Comparison of ENCODE assay signal across 25 cellular contexts in the genomic region with DNA sequence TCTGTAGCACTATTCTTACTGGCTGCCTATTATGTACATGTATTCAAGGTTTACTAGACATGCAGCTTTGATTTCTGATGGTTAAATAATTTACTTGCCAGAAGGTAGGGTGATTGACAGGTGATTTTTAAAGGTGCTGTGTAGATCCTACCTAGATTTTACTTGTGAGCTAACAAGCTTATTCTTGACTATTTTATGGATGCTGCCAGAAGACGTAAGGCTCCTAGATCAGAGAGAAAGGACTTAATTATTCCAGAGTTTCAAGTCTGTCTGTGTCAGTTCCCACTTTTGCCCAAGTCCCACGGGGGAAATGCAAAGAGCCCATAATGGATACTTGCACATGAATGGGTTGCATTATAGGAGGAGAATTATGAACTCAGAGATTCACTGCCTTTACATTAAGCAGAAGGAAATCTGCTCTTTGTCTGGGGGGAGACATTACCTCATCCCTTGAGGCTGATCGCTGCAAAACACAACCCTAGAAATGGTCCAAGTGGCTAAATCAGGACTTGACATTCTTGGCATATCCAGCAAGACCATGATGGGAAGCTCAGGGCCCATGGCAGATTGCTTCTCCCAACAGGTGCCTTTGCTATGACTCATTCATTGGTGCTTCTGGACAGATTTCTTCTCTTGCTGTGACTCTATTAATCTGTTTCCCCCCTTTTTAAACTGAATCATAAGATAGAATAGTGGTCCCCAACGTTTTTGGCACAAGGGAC. TPM values are rescaled to one million over a fixed set of nuclear protein-coding genes. Genes with fewer than 3 reads are reported as not detected.
"Had no signal": no experiment of that assay in that cellular context is flagged by ENCODE, and none has a peak within 500 bp of the region (broad histone marks: within the 10 kb centered on the region; RNA-seq: fewer than 3 reads in every experiment).

No MANE protein-coding gene starts in this region.

- H3K27ac ChIP-seq: brain microvascular endothelial cell, Peyer's patch, RWPE1, SJSA1, WERI-Rb-1 had no signal

- DNase-seq: activated CD4-positive, alpha-beta memory T cell treated with anti-CD3 and anti-CD28 coated beads, Interleukin-2, amount 10 ng/mL, durations not matched to agents 7 days and 5 days; activated CD4-positive, alpha-beta T cell treated with anti-CD3 and anti-CD28 coated beads for 36 hours; activated CD4-positive, alpha-beta T cell treated with anti-CD3 and anti-CD28 coated beads, Interleukin-2, amount 50 U/mL, for 1 hour; activated gamma-delta T cell treated with Interleukin-2 at 50 U/mL for 16 hours; activated naive CD4-positive, alpha-beta T cell treated with anti-CD3 and anti-CD28 coated beads, Interleukin-2, amount 10 ng/mL, durations not matched to agents 7 days and 5 days; activated naive CD8-positive, alpha-beta T cell treated with anti-CD3 and anti-CD28 coated beads for 36 hours; activated T-cell treated with anti-CD3 and anti-CD28 coated beads, Interleukin-2, amount 50 U/mL, for 72 hours; brain microvascular endothelial cell; MG63; MV-4-11; NCI-H1092 treated with DMSO at 0.1 percent for 48 hours; NCI-H1417 treated with DMSO at 0.1 percent for 48 hours; NCI-H187; NCI-H2081; NCI-H2171; NCI-H2227 treated with DMSO at 0.1 percent for 48 hours; NCI-H526 treated with DMSO at 0.1 percent for 48 hours; Peyer's patch; Right ventricle myocardium superior; T-cell; T-helper 2 cell; WERI-Rb-1 had no signal

- H3K9me3 ChIP-seq: MG63, Peyer's patch, SJSA1 had no signal

- H3K4me3 ChIP-seq: MG63, Peyer's patch, SJSA1 had no signal

- H3K27me3 ChIP-seq: brain microvascular endothelial cell, MG63, Peyer's patch, SJSA1 had no signal

- H3K4me1 ChIP-seq: Peyer's patch, SJSA1 had no signal

- ATAC-seq: activated CD4-positive, alpha-beta T cell treated with anti-CD3 and anti-CD28 coated beads for 36 hours; activated T-cell treated with anti-CD3 and anti-CD28 coated beads, Interleukin-2, amount 50 U/mL, for 72 hours; T-cell had no signal

- H3K36me3 ChIP-seq: brain microvascular endothelial cell, MG63, Peyer's patch, SJSA1, WERI-Rb-1 had no signal

RNA-seq across cellular contexts. Expression of a gene that starts 32.1 kb away (rescaled TPM):
- total RNA-seq: activated CD4-positive, alpha-beta memory T cell treated with anti-CD3 and anti-CD28 coated beads, Interleukin-2, amount 10 ng/mL, durations not matched to agents 7 days and 5 days; activated CD4-positive, alpha-beta T cell treated with anti-CD3 and anti-CD28 coated beads for 36 hours; activated CD8-positive, alpha-beta memory T cell treated with anti-CD3 and anti-CD28 coated beads for 36 hours; activated naive CD8-positive, alpha-beta T cell treated with anti-CD3 and anti-CD28 coated beads for 36 hours; activated T-cell treated with anti-CD3 and anti-CD28 coated beads, Interleukin-2, amount 50 U/mL, for 72 hours; Right ventricle myocardium superior; T-cell had no signal
